Comparison of ENCODE assay signal across 23 cellular contexts in genomic region chr1:237763137-237763536, GRCh38.
"Had no signal": no experiment of that assay in that cellular context is flagged by ENCODE, and none has a peak within 500 bp of the region (broad histone marks: within the 10 kb centered on the region; RNA-seq: fewer than 3 reads in every experiment).

No MANE protein-coding gene starts in this region.

- H3K9me3 Mint-ChIP-seq: effector memory CD8-positive, alpha-beta T cell; nephron progenitor cell had no signal

- H2AFZ ChIP-seq: hepatocyte had no signal

- H3K36me3 Mint-ChIP-seq: naive thymus-derived CD8-positive, alpha-beta T cell had no signal

- H3K4me2 ChIP-seq: hepatocyte had no signal

- H3K27ac ChIP-seq: esophagus squamous epithelium, hepatocyte, left lung, lower lobe of right lung, neutrophil, pancreas, right lobe of liver, suprapubic skin, transverse colon, vagina had no signal

- H3K27me3 Mint-ChIP-seq: effector memory CD8-positive, alpha-beta T cell; naive thymus-derived CD8-positive, alpha-beta T cell; stimulated activated naive CD8-positive, alpha-beta T cell treated with anti-CD3 and anti-CD28 coated beads, Interleukin-15, amount 100 ng/mL, for 72 hours had no signal

- H3K4me1 Mint-ChIP-seq: naive thymus-derived CD8-positive, alpha-beta T cell; stimulated activated naive CD8-positive, alpha-beta T cell treated with anti-CD3 and anti-CD28 coated beads, Interleukin-15, amount 100 ng/mL, for 72 hours had no signal

- H3K27me3 ChIP-seq: esophagus squamous epithelium, hepatocyte, left lung, neutrophil, pancreas, right lobe of liver, suprapubic skin, transverse colon, vagina had no signal

- H3K4me1 ChIP-seq: esophagus squamous epithelium, left lung, lower lobe of right lung, suprapubic skin, transverse colon, vagina had no signal

- H3K27ac Mint-ChIP-seq: effector memory CD8-positive, alpha-beta T cell; naive thymus-derived CD8-positive, alpha-beta T cell; nephron progenitor cell; stimulated activated naive CD8-positive, alpha-beta T cell treated with anti-CD3 and anti-CD28 coated beads, Interleukin-15, amount 100 ng/mL, for 72 hours had no signal

- H3K79me2 ChIP-seq: hepatocyte had no signal

- DNase-seq: cortex of kidney; effector memory CD8-positive, alpha-beta T cell; erythroblast; esophagus squamous epithelium; foreskin melanocyte; kidney; left lung; lower lobe of right lung; naive thymus-derived CD8-positive, alpha-beta T cell; nephron progenitor cell; pancreas; retina; right lobe of liver; small intestine; stimulated activated CD4-positive, alpha-beta T cell treated with anti-CD3 and anti-CD28 coated beads, Interleukin-15, amount 100 ng/mL, for 24 hours; stimulated activated CD4-positive, alpha-beta T cell treated with anti-CD3 and anti-CD28 coated beads, Interleukin-2, amount 100 ng/mL, for 48 hours; stimulated activated naive CD4-positive, alpha-beta T cell; stimulated activated naive CD8-positive, alpha-beta T cell treated with anti-CD3 and anti-CD28 coated beads, Interleukin-15, amount 100 ng/mL, for 72 hours; transverse colon had no signal

- H3K4me3 ChIP-seq: esophagus squamous epithelium, hepatocyte, left lung, lower lobe of right lung, pancreas, right lobe of liver, suprapubic skin, transverse colon, vagina had no signal

- H3K4me3 Mint-ChIP-seq: effector memory CD8-positive, alpha-beta T cell; naive thymus-derived CD8-positive, alpha-beta T cell; nephron progenitor cell; stimulated activated naive CD8-positive, alpha-beta T cell treated with anti-CD3 and anti-CD28 coated beads, Interleukin-15, amount 100 ng/mL, for 72 hours had no signal

- H3K9me3 ChIP-seq: esophagus squamous epithelium, left lung, lower lobe of right lung, neutrophil, pancreas, right lobe of liver, suprapubic skin, transverse colon, vagina had no signal

- ATAC-seq: effector memory CD8-positive, alpha-beta T cell; left lung; lower lobe of right lung; naive thymus-derived CD8-positive, alpha-beta T cell; pancreas; right lobe of liver; stimulated activated naive CD8-positive, alpha-beta T cell treated with anti-CD3 and anti-CD28 coated beads, Interleukin-15, amount 100 ng/mL, for 72 hours had no signal

- H3K36me3 ChIP-seq: esophagus squamous epithelium, left lung, lower lobe of right lung, neutrophil, pancreas, right lobe of liver, suprapubic skin, transverse colon, vagina had no signal
